In the genomic region with DNA sequence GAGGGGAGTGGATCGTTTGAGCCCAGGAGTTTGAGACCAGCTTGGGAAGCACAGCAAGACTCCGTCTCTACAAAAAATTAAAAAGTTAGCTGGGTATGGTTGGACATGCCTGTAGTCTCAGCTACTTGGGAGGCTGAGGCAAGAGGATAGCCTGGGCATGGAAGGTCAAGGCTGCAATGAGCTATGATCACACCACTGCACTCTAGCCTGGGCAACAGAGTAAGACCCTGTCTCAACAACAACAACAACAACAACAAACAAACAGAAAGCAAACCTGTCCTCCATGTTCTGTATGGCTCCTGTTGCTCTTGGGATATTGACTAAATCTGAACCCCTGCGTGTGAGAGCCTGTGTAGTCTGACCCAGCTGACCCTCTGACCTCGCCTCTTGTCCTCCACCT, we compare ENCODE assay signal across 16 cellular contexts. TPM values are rescaled to one million over a fixed set of nuclear protein-coding genes. Genes with fewer than 3 reads are reported as not detected.
DNase-seq lines count a peak whose midpoint lies in the region; ATAC-seq and TF ChIP-seq lines count a peak whose summit lies in the region.
"Had no signal": no experiment of that assay in that cellular context is flagged by ENCODE, and none has a peak within 500 bp of the region (broad histone marks: within the 10 kb centered on the region; RNA-seq: fewer than 3 reads in every experiment).

No MANE protein-coding gene starts in this region.

- CTCF ChIA-PET in activated naive CD4-positive, alpha-beta T cell treated with anti-CD3 and anti-CD28 coated beads, Interleukin-2, amount 10 ng/mL, durations not matched to agents 7 days and 5 days (lab: Charles Lee) = no interaction called here

- no peaks in the 10 kb centered on the region for H3K36me3 ChIP-seq in hepatocyte (replicated peaks; ENCODE audit: insufficient read depth, low read depth)
- H3K36me3 ChIP-seq in neutrophil = no peaks in the 10 kb centered on the region
- H3K36me3 ChIP-seq: BE2C had no signal

- peaks cover 21% of the 10 kb centered on the region for H3K9me3 Mint-ChIP-seq in activated naive CD4-positive, alpha-beta T cell treated with anti-CD3 and anti-CD28 coated beads, Interleukin-2, amount 10 ng/mL, durations not matched to agents 7 days and 5 days

- no peak overlapping the region for H3K4me3 Mint-ChIP-seq in activated naive CD4-positive, alpha-beta T cell treated with anti-CD3 and anti-CD28 coated beads, Interleukin-2, amount 10 ng/mL, durations not matched to agents 7 days and 5 days
- H3K4me3 Mint-ChIP-seq: GM23338 had no signal

- peaks cover 81% of the 10 kb centered on the region for H3K27me3 Mint-ChIP-seq in activated naive CD4-positive, alpha-beta T cell treated with anti-CD3 and anti-CD28 coated beads, Interleukin-2, amount 10 ng/mL, durations not matched to agents 7 days and 5 days

- H2AFZ ChIP-seq in hepatocyte = no peak overlapping the region
- H2AFZ ChIP-seq: GM23338 had no signal

- WGBS in hepatocyte (ENCODE audit: low lambda C conversion rate, missing lambda C conversion rate) = 83% methylated on average over 4 of the region's 4 CpGs

- ATAC-seq in Right ventricle myocardium superior (ENCODE audit: poor library complexity) (no peak), esophagus mucosa (no peak)
- ATAC-seq: GM23338, HCT116, Panc1 had no signal

- H3K4me3 ChIP-seq in hepatocyte (no peak overlapping the region), neutrophil (ENCODE audit: low read depth in 1 of 2, low read length in 1 of 2) (peak overlapping the region; percentile 32 to 37)
- H3K4me3 ChIP-seq: GM23338 had no signal

- DNase-seq in Right ventricle myocardium superior (peak; percentile 11), cardiac septum (ENCODE audit: low spot score) (no peak), hepatocyte (ENCODE audit: low spot score) (no peak), medulla oblongata (ENCODE audit: extremely low spot score) (no peak)
- no peak for DNase-seq in activated naive CD4-positive, alpha-beta T cell treated with anti-CD3 and anti-CD28 coated beads, Interleukin-2, amount 10 ng/mL, durations not matched to agents 7 days and 5 days
- DNase-seq: BE2C; CD8-positive, alpha-beta memory T cell; DMS79; KG1; NCI-H1105 treated with DMSO at 0.1 percent for 48 hours; NCI-H1694 treated with DMSO at 0.1 percent for 48 hours had no signal

- peaks cover 21% of the 10 kb centered on the region for H3K4me1 Mint-ChIP-seq in activated naive CD4-positive, alpha-beta T cell treated with anti-CD3 and anti-CD28 coated beads, Interleukin-2, amount 10 ng/mL, durations not matched to agents 7 days and 5 days

- peaks cover 2% of the 10 kb centered on the region for H3K36me3 Mint-ChIP-seq in activated naive CD4-positive, alpha-beta T cell treated with anti-CD3 and anti-CD28 coated beads, Interleukin-2, amount 10 ng/mL, durations not matched to agents 7 days and 5 days

- no peaks in the 10 kb centered on the region for H4K20me1 ChIP-seq in hepatocyte (ENCODE audit: insufficient read depth, poor library complexity, severe bottlenecking)

- no peaks in the 10 kb centered on the region for H3K79me2 ChIP-seq in hepatocyte

- TF ChIP-seq CTCF in hepatocyte (IDR thresholded peaks at IDR 0.05; ENCODE audit: poor library complexity) (no peak), neutrophil (IDR thresholded peaks at IDR 0.05) (no peak)

- H3K9me3 ChIP-seq in hepatocyte (ENCODE audit: low read depth) (no peaks in the 10 kb centered on the region), neutrophil (no peaks in the 10 kb centered on the region)
- H3K9me3 ChIP-seq: BE2C had no signal

- H3K4me1 ChIP-seq in hepatocyte (ENCODE audit: insufficient read depth) = peaks cover 41% of the 10 kb centered on the region
- H3K4me1 ChIP-seq in neutrophil (ENCODE audit: control insufficient read depth in 1 of 2, insufficient read depth in 1 of 2, low read depth in 1 of 2, low read length in 1 of 2) = peaks cover 82 to 84% of the 10 kb centered on the region in 2 experiments
- H3K4me1 ChIP-seq: BE2C had no signal

- no peak overlapping the region for H3K4me2 ChIP-seq in hepatocyte
- H3K4me2 ChIP-seq: GM23338 had no signal

- no peaks in the 10 kb centered on the region for H3K27me3 ChIP-seq in hepatocyte
- no peaks in the 10 kb centered on the region for H3K27me3 ChIP-seq in neutrophil
- H3K27me3 ChIP-seq: BE2C had no signal

- no peaks in the 10 kb centered on the region for H3K9me2 ChIP-seq in hepatocyte (replicated peaks; ENCODE audit: insufficient read depth)

- H3K27ac ChIP-seq in hepatocyte (peak overlapping the region; percentile 67), neutrophil (peak overlapping the region; percentile 85)

- H3K27ac Mint-ChIP-seq in activated naive CD4-positive, alpha-beta T cell treated with anti-CD3 and anti-CD28 coated beads, Interleukin-2, amount 10 ng/mL, durations not matched to agents 7 days and 5 days = no peak overlapping the region
- H3K27ac Mint-ChIP-seq: GM23338 had no signal

- intact Hi-C loops in Right ventricle myocardium superior (cut with DNase I) (no loop called here), cardiac septum (cut with DNase I) (no loop called here)

RNA-seq across cellular contexts. Expression of a gene that starts 14.9 kb away (rescaled TPM):
- 3.4 TPM for total RNA-seq in Right ventricle myocardium superior
- total RNA-seq in cardiac septum = 2.3 TPM
- total RNA-seq in hepatocyte = 151 and 160 TPM in 2 replicates
- 65.1 and 103 TPM in 2 replicates for polyA plus RNA-seq in hepatocyte
- 18.3 TPM for total RNA-seq in esophagus mucosa
